Comparison of ENCODE assay signal across 11 cellular contexts in genomic region chr1:64920936-64921589, GRCh38. TPM values are rescaled to one million over a fixed set of nuclear protein-coding genes. Genes with fewer than 3 reads are reported as not detected.
DNase-seq lines count a peak whose midpoint lies in the region; TF ChIP-seq lines count a peak whose summit lies in the region.
"Had no signal": no experiment of that assay in that cellular context is flagged by ENCODE, and none has a peak within 500 bp of the region (broad histone marks: within the 10 kb centered on the region; RNA-seq: fewer than 3 reads in every experiment).

No MANE protein-coding gene starts in this region.

- intact Hi-C loops in activated naive CD4-positive, alpha-beta T cell treated with anti-CD3 and anti-CD28 coated beads for 36 hours (cut with micrococcal nuclease): loop anchor here (10.0 kb wide), 1 partner anchor 1364 kb away; no protein-coding TSS in a partner anchor

- no peak overlapping the region for H3K4me3 Mint-ChIP-seq in activated naive CD4-positive, alpha-beta T cell treated with anti-CD3 and anti-CD28 coated beads for 36 hours
- no peak overlapping the region for H3K4me3 Mint-ChIP-seq in activated naive CD8-positive, alpha-beta T cell treated with anti-CD3 and anti-CD28 coated beads for 36 hours
- H3K4me3 Mint-ChIP-seq: T-helper 2 cell treated with Interferon-gamma antibody and Interleukin-4, amounts not matched to agents 5 μg/mL and 100 μg/mL, for 36 hours had no signal

- peaks cover 6% of the 10 kb centered on the region for H3K36me3 Mint-ChIP-seq in activated naive CD4-positive, alpha-beta T cell treated with anti-CD3 and anti-CD28 coated beads for 36 hours (ENCODE audit: low read depth)
- H3K36me3 Mint-ChIP-seq in activated naive CD8-positive, alpha-beta T cell treated with anti-CD3 and anti-CD28 coated beads for 36 hours: peaks cover 23% of the 10 kb centered on the region

- TF ChIP-seq CTCF in fibroblast of villous mesenchyme (IDR thresholded peaks at IDR 0.05; ENCODE audit: insufficient read depth, low read depth, low read length): no peak

- H3K27ac Mint-ChIP-seq in activated naive CD4-positive, alpha-beta T cell treated with anti-CD3 and anti-CD28 coated beads for 36 hours: peak overlapping the region; percentile 87
- peak overlapping the region; percentile 89 for H3K27ac Mint-ChIP-seq in activated naive CD8-positive, alpha-beta T cell treated with anti-CD3 and anti-CD28 coated beads for 36 hours
- H3K27ac Mint-ChIP-seq: T-helper 2 cell treated with Interferon-gamma antibody and Interleukin-4, amounts not matched to agents 5 μg/mL and 100 μg/mL, for 36 hours had no signal

- H3K4me3 ChIP-seq in fibroblast of villous mesenchyme (ENCODE audit: low read depth, low read length): no peak overlapping the region

- H3K4me1 Mint-ChIP-seq in activated naive CD4-positive, alpha-beta T cell treated with anti-CD3 and anti-CD28 coated beads for 36 hours (ENCODE audit: low read depth): peaks cover 94% of the 10 kb centered on the region
- peaks cover 92% of the 10 kb centered on the region for H3K4me1 Mint-ChIP-seq in activated naive CD8-positive, alpha-beta T cell treated with anti-CD3 and anti-CD28 coated beads for 36 hours

- H3K27me3 Mint-ChIP-seq in activated naive CD4-positive, alpha-beta T cell treated with anti-CD3 and anti-CD28 coated beads for 36 hours (ENCODE audit: low read depth): no peaks in the 10 kb centered on the region
- no peaks in the 10 kb centered on the region for H3K27me3 Mint-ChIP-seq in activated naive CD8-positive, alpha-beta T cell treated with anti-CD3 and anti-CD28 coated beads for 36 hours

- no peaks in the 10 kb centered on the region for H3K9me3 Mint-ChIP-seq in activated naive CD4-positive, alpha-beta T cell treated with anti-CD3 and anti-CD28 coated beads for 36 hours
- H3K9me3 Mint-ChIP-seq in activated naive CD8-positive, alpha-beta T cell treated with anti-CD3 and anti-CD28 coated beads for 36 hours: peaks cover 2% of the 10 kb centered on the region
- H3K9me3 Mint-ChIP-seq: T-helper 2 cell treated with Interferon-gamma antibody and Interleukin-4, amounts not matched to agents 5 μg/mL and 100 μg/mL, for 36 hours had no signal

- no peak for DNase-seq in activated naive CD4-positive, alpha-beta T cell treated with anti-CD3 and anti-CD28 coated beads for 36 hours
- no peak for DNase-seq in activated naive CD4-positive, alpha-beta T cell treated with Interleukin-2 at 50 U/mL for 16 hours
- DNase-seq in activated naive CD8-positive, alpha-beta T cell treated with anti-CD3 and anti-CD28 coated beads for 36 hours: no peak
- DNase-seq in fibroblast of villous mesenchyme (ENCODE audit: low read depth) (peak; percentile 68), stromal cell of bone marrow (ENCODE audit: low read depth) (peak; percentile 62), SKM-1 (lab: John Stamatoyannopoulos, UW; ENCODE audit: unreplicated experiment) (no peak), DMS153 (lab: John Stamatoyannopoulos, UW) (no peak), NCI-H345 treated with DMSO at 0.1 percent for 48 hours (lab: John Stamatoyannopoulos, UW; ENCODE audit: unreplicated experiment) (no peak)
- DNase-seq: effector CD8-positive, alpha-beta T cell; NCI-H774 had no signal

- CTCF ChIA-PET in activated naive CD4-positive, alpha-beta T cell treated with anti-CD3 and anti-CD28 coated beads for 36 hours (lab: Charles Lee): interaction anchor here (0.6 to 2.7 kb wide), 7 partner anchors 12 to 58 kb away, joined by 3 to 11 read pairs (median 3); no protein-coding TSS in a partner anchor

RNA-seq across cellular contexts. Expression of gene JAK1, which starts 45.3 kb away (rescaled TPM):
- 100 to 1,000 TPM; 139 to 140 TPM for total RNA-seq in activated naive CD4-positive, alpha-beta T cell treated with anti-CD3 and anti-CD28 coated beads for 36 hours
- total RNA-seq in activated naive CD8-positive, alpha-beta T cell treated with anti-CD3 and anti-CD28 coated beads for 36 hours: 10 to 100 TPM; 85.6 to 88.0 TPM
- 125 and 152 TPM in 2 replicates for total RNA-seq in fibroblast of villous mesenchyme

Comparison
In these comparisons a context has a peak if more than half of its experiments do, and no peak if none do; other contexts are left out.
1. DNase-seq: peak in fibroblast of villous mesenchyme (single experiment) and stromal cell of bone marrow (single experiment); none in activated naive CD4-positive, alpha-beta T cell treated with anti-CD3 and anti-CD28 coated beads for 36 hours (single experiment), activated naive CD4-positive, alpha-beta T cell treated with Interleukin-2 at 50 U/mL for 16 hours (single experiment), activated naive CD8-positive, alpha-beta T cell treated with anti-CD3 and anti-CD28 coated beads for 36 hours (single experiment), SKM-1 (single experiment), DMS153 (single experiment) and NCI-H345 treated with DMSO at 0.1 percent for 48 hours (single experiment).